ENCODE assay signal across 1 cellular context in genomic region chr2:149988361-149988760, GRCh38.
TF ChIP-seq lines count a peak whose summit lies in the region.

No MANE protein-coding gene starts in this region.

TF ChIP-seq in endothelial cell of umbilical vein, 7 proteins besides CTCF, POLR2A, EP300 and RAD21:
- no peak for TF ChIP-seq MYC (IDR thresholded peaks at IDR 0.05; ENCODE audit: low read depth, low read length)
- TF ChIP-seq JUN (IDR thresholded peaks at IDR 0.05; ENCODE audit: borderline replicate concordance, insufficient read depth, insufficient read length, low read depth): no peak
- no peak for TF ChIP-seq FOS (IDR thresholded peaks at IDR 0.05; ENCODE audit: borderline replicate concordance, insufficient read depth, low read length)
- no peak for TF ChIP-seq EZH2 (IDR thresholded peaks at IDR 0.05; ENCODE audit: borderline replicate concordance, low read depth, low read length, severe bottlenecking)
- no peak for TF ChIP-seq MAX (IDR thresholded peaks at IDR 0.05; ENCODE audit: insufficient read depth, insufficient read length)
- no peak for TF ChIP-seq POLR2AphosphoS5 (IDR thresholded peaks at IDR 0.05; ENCODE audit: insufficient read depth, low read depth, low read length)
- no peak for TF ChIP-seq GATA2 (IDR thresholded peaks at IDR 0.05; ENCODE audit: insufficient read depth, insufficient read length, low read depth, low read length)
TF ChIP-seq in endothelial cell of umbilical vein: peak in this region for 0.
